Comparison of ENCODE assay signal across 1 cellular context in genomic region chr3:58217209-58217811, GRCh38.
TF ChIP-seq lines count a peak whose summit lies in the region.

No MANE protein-coding gene starts in this region.

TF ChIP-seq in HepG2, 621 proteins besides CTCF, POLR2A, EP300 and RAD21 (continued from another document and continues in another):
- TF ChIP-seq ZNF572 (CRISPR knock-in tag; IDR thresholded peaks at IDR 0.05) (peak; percentile 19; the same call in 1 of the 2 replicates), SP5 (CRISPR knock-in tag; IDR thresholded peaks at IDR 0.05; ENCODE audit: borderline replicate concordance, low read depth) (no peak), ZNF687 (CRISPR knock-in tag; IDR thresholded peaks at IDR 0.05) (peak; percentile 96), ZNF138 (CRISPR knock-in tag; IDR thresholded peaks at IDR 0.05; ENCODE audit: low read depth) (no peak), ZFX (CRISPR knock-in tag; IDR thresholded peaks at IDR 0.05; ENCODE audit: low read depth) (no peak; the same call in 1 of the 2 replicates), NCOA1 (CRISPR knock-in tag; IDR thresholded peaks at IDR 0.05) (no peak), MAFG (CRISPR knock-in tag; IDR thresholded peaks at IDR 0.05) (no peak), HDAC1 (CRISPR knock-in tag; IDR thresholded peaks at IDR 0.05) (no peak; the same call in 1 of the 2 replicates), SP4 (CRISPR knock-in tag; IDR thresholded peaks at IDR 0.05) (peak; percentile 49; the same call in 1 of the 2 replicates), SMARCC2 (IDR thresholded peaks at IDR 0.05) (no peak), RFXAP (CRISPR knock-in tag; IDR thresholded peaks at IDR 0.05; ENCODE audit: borderline replicate concordance) (peak; percentile 57; the same call in 1 of the 2 replicates), CBX5 (CRISPR knock-in tag; IDR thresholded peaks at IDR 0.05; ENCODE audit: borderline replicate concordance) (peak; percentile 77; the same call in 1 of the 2 replicates), RFX5 (IDR thresholded peaks at IDR 0.05; ENCODE audit: low read depth, low read length) (no peak), ZNF724P (CRISPR knock-in tag; IDR thresholded peaks at IDR 0.05; ENCODE audit: borderline replicate concordance) (no peak), NR2F1 (CRISPR knock-in tag; IDR thresholded peaks at IDR 0.05) (no peak), ZNF605 (CRISPR knock-in tag; IDR thresholded peaks at IDR 0.05) (no peak), ZSCAN9 (CRISPR knock-in tag; IDR thresholded peaks at IDR 0.05; ENCODE audit: borderline replicate concordance) (no peak), THRA (CRISPR knock-in tag; IDR thresholded peaks at IDR 0.05; ENCODE audit: borderline replicate concordance) (no peak; the same call in 1 of the 2 replicates), KMT2A (CRISPR knock-in tag; IDR thresholded peaks at IDR 0.05) (no peak; the same call in 1 of the 2 replicates), ZNF878 (CRISPR knock-in tag; IDR thresholded peaks at IDR 0.05) (no peak), TBX2 (CRISPR knock-in tag; IDR thresholded peaks at IDR 0.05; ENCODE audit: borderline replicate concordance) (peak; percentile 49; the same call in 1 of the 2 replicates), RELA (CRISPR knock-in tag; IDR thresholded peaks at IDR 0.05) (no peak), PRMT3 (CRISPR knock-in tag; IDR thresholded peaks at IDR 0.05; ENCODE audit: borderline replicate concordance, low read depth) (no peak), SKIL (CRISPR knock-in tag; IDR thresholded peaks at IDR 0.05; ENCODE audit: borderline replicate concordance) (no peak), ZNF704 (CRISPR knock-in tag; IDR thresholded peaks at IDR 0.05; ENCODE audit: borderline replicate concordance) (no peak), ZNF333 (CRISPR knock-in tag; IDR thresholded peaks at IDR 0.05; ENCODE audit: borderline replicate concordance) (no peak), ZNF276 (CRISPR knock-in tag; IDR thresholded peaks at IDR 0.05; ENCODE audit: low read depth) (peak; percentile 66; the same call in 1 of the 2 replicates), ZNF143 (CRISPR knock-in tag; IDR thresholded peaks at IDR 0.05) (peak; percentile 42; the same call in 1 of the 2 replicates), ZFYVE20 (CRISPR knock-in tag; IDR thresholded peaks at IDR 0.05; ENCODE audit: borderline replicate concordance, low read depth) (no peak), ZNF589 (CRISPR knock-in tag; conservative IDR thresholded peaks at IDR 0.05) (0 out of 2 replicates have a peak, but pooled peaks have one; percentile 32), NAIF1 (CRISPR knock-in tag; IDR thresholded peaks at IDR 0.05; ENCODE audit: borderline replicate concordance) (no peak), PHB2 (IDR thresholded peaks at IDR 0.05; ENCODE audit: partially characterized antibody) (no peak), ZBTB1 (CRISPR knock-in tag; IDR thresholded peaks at IDR 0.05; ENCODE audit: borderline replicate concordance) (no peak), ZNF850 (CRISPR knock-in tag; conservative IDR thresholded peaks at IDR 0.05) (no peak), MXI1 (IDR thresholded peaks at IDR 0.05; ENCODE audit: borderline replicate concordance, low read depth, low read length) (peak; percentile 78; the same call in 1 of the 3 replicates), REPIN1 (CRISPR knock-in tag; IDR thresholded peaks at IDR 0.05; ENCODE audit: borderline replicate concordance, low read depth) (peak; percentile 66; the same call in 1 of the 2 replicates), CCAR2 (optimal IDR thresholded peaks at IDR 0.05; ENCODE audit: low read depth, low read length) (no peak), FUBP1 (CRISPR knock-in tag; IDR thresholded peaks at IDR 0.05; ENCODE audit: borderline replicate concordance) (no peak), E2F2 (CRISPR knock-in tag; IDR thresholded peaks at IDR 0.05; ENCODE audit: borderline replicate concordance) (no peak), ZBTB39 (CRISPR knock-in tag; IDR thresholded peaks at IDR 0.05) (no peak), MTF1 (CRISPR knock-in tag; IDR thresholded peaks at IDR 0.05) (no peak), STAT5B (CRISPR knock-in tag; IDR thresholded peaks at IDR 0.05) (no peak), ZNF326 (CRISPR knock-in tag; IDR thresholded peaks at IDR 0.05; ENCODE audit: borderline replicate concordance) (no peak), HNRNPL (IDR thresholded peaks at IDR 0.05; ENCODE audit: low read depth, low read length) (peak; percentile 96)
